ENCODE assay signal across 8 cellular contexts in genomic region chr12:752673-753400, GRCh38. TPM values are rescaled to one million over a fixed set of nuclear protein-coding genes. Genes with fewer than 3 reads are reported as not detected.
A peak's percentile ranks its signal among the peaks of the same experiment; 100 is the strongest.
DNase-seq lines count a peak whose midpoint lies in the region; ATAC-seq, FAIRE-seq and TF ChIP-seq lines count a peak whose summit lies in the region.

No MANE protein-coding gene starts in this region.

- intact Hi-C loops in natural killer cell (cut with micrococcal nuclease): loop anchor here (1.0 to 5.0 kb wide), 5 partner anchors 59 to 839 kb away; partner anchors contain the start of genes FBXL14 and RAD52

- H3K4me3 Mint-ChIP-seq in GM23338 (peak overlapping the region; percentile 91; the same call in 2 of the 3 replicates), natural killer cell (peak overlapping the region; percentile 96)
- peak overlapping the region; percentile 94 for H3K4me3 Mint-ChIP-seq in activated CD8-positive, alpha-beta memory T cell treated with anti-CD3 and anti-CD28 coated beads, Interleukin-2, amount 10 ng/mL, durations not matched to agents 7 days and 5 days

- CTCF ChIA-PET in activated CD8-positive, alpha-beta memory T cell treated with anti-CD3 and anti-CD28 coated beads, Interleukin-2, amount 10 ng/mL, durations not matched to agents 7 days and 5 days (lab: Charles Lee): interaction anchor here (0.7 to 6.4 kb wide), 17 partner anchors 11 to 196 kb away, joined by 3 to 99 read pairs (median 10); partner anchors contain the start of gene RAD52

- H3K9me2 ChIP-seq in GM23338 (ENCODE audit: insufficient read depth): no peaks in the 10 kb centered on the region

- no peaks in the 10 kb centered on the region for H3K36me3 ChIP-seq in GM23338 (ENCODE audit: insufficient read depth)
- H3K36me3 ChIP-seq in fibroblast of lung (ENCODE audit: control insufficient read depth, insufficient read depth, low read length): no peaks in the 10 kb centered on the region

- H3F3A ChIP-seq in GM23338 (replicated peaks; ENCODE audit: low read depth): no peaks in the 10 kb centered on the region

- ATAC-seq in GM23338 (peak; percentile 37), natural killer cell (peak; percentile 19 to 40 (median 35))
- ATAC-seq in activated CD8-positive, alpha-beta memory T cell treated with anti-CD3 and anti-CD28 coated beads, Interleukin-2, amount 10 ng/mL, durations not matched to agents 7 days and 5 days: peak; percentile 16

- DNase-seq in NCI-H1417 (lab: John Stamatoyannopoulos, UW): peak; percentile 59 to 94 (median 86)
- no peak for DNase-seq in NCI-H1417 treated with DMSO at 0.1 percent for 48 hours (lab: John Stamatoyannopoulos, UW)
- peak; percentile 66 for DNase-seq in GM23338 (ENCODE audit: low spot score)
- DNase-seq in LNCaP clone FGC (ENCODE audit: low read depth): no peak
- no peak for DNase-seq in activated CD8-positive, alpha-beta memory T cell treated with anti-CD3 and anti-CD28 coated beads, Interleukin-2, amount 10 ng/mL, durations not matched to agents 7 days and 5 days
- peak; percentile 42 to 48 for DNase-seq in fibroblast of lung (ENCODE audit: low read depth in 2 of 2)
- DNase-seq in natural killer cell: peak; percentile 56
- peak; percentile 76 for DNase-seq in urothelium cell line (ENCODE audit: low spot score)

- no peaks in the 10 kb centered on the region for H3K9me3 ChIP-seq in fibroblast of lung (ENCODE audit: control insufficient read depth, insufficient read depth, low read depth, low read length)

- peaks cover 41% of the 10 kb centered on the region for H3K79me2 ChIP-seq in GM23338 (replicated peaks; ENCODE audit: insufficient read depth)
- peaks cover 50% of the 10 kb centered on the region for H3K79me2 ChIP-seq in fibroblast of lung (ENCODE audit: control insufficient read depth, insufficient read depth, low read length)

- peak overlapping the region; percentile 93 for H3K4me2 ChIP-seq in GM23338
- peak overlapping the region; percentile 95 for H3K4me2 ChIP-seq in fibroblast of lung (ENCODE audit: extremely low read depth, insufficient read depth, low read length)

- H3K9me3 Mint-ChIP-seq in GM23338 (no peaks in the 10 kb centered on the region), natural killer cell (no peaks in the 10 kb centered on the region)
- no peaks in the 10 kb centered on the region for H3K9me3 Mint-ChIP-seq in activated CD8-positive, alpha-beta memory T cell treated with anti-CD3 and anti-CD28 coated beads, Interleukin-2, amount 10 ng/mL, durations not matched to agents 7 days and 5 days (ENCODE audit: low read depth)

- H3K4me3 ChIP-seq in GM23338 (peak overlapping the region; percentile 78), LNCaP clone FGC (ENCODE audit: low read depth, low read length) (peak overlapping the region; percentile 76), fibroblast of lung (replicated peaks in 1 of 4; ENCODE audit: control extremely low read depth in 1 of 4, insufficient read depth in 1 of 4, low read depth in 3 of 4, low read length in 4 of 4) (peak overlapping the region; percentile 73 to 94 (median 86))

- H2AFZ ChIP-seq in GM23338 (no peak overlapping the region), fibroblast of lung (ENCODE audit: low read length) (peak overlapping the region; percentile 49)

- H3K27me3 Mint-ChIP-seq in GM23338 (ENCODE audit: insufficient read depth, low read depth, poor library complexity) (no peaks in the 10 kb centered on the region), natural killer cell (ENCODE audit: low read depth in 2 of 2) (no peaks in the 10 kb centered on the region)
- no peaks in the 10 kb centered on the region for H3K27me3 Mint-ChIP-seq in activated CD8-positive, alpha-beta memory T cell treated with anti-CD3 and anti-CD28 coated beads, Interleukin-2, amount 10 ng/mL, durations not matched to agents 7 days and 5 days

- H3K27ac Mint-ChIP-seq in GM23338: no peak overlapping the region
- H3K27ac Mint-ChIP-seq in activated CD8-positive, alpha-beta memory T cell treated with anti-CD3 and anti-CD28 coated beads, Interleukin-2, amount 10 ng/mL, durations not matched to agents 7 days and 5 days: peak overlapping the region; percentile 93
- H3K27ac Mint-ChIP-seq in natural killer cell: peak overlapping the region in 1 of 2 donors; percentile 84

- no peak overlapping the region for H3K27ac ChIP-seq in GM23338 (ENCODE audit: low read depth)
- H3K27ac ChIP-seq in fibroblast of lung (ENCODE audit: insufficient read depth, low read length): peak overlapping the region; percentile 73

- no peak for FAIRE-seq in urothelium cell line (lab: Jason Lieb, UNC)

- peaks cover 27% of the 10 kb centered on the region for H3K4me1 ChIP-seq in GM23338 (ENCODE audit: insufficient read depth)
- H3K4me1 ChIP-seq in fibroblast of lung (ENCODE audit: control insufficient read depth, extremely low read depth, insufficient read depth, low read length): peaks cover 5% of the 10 kb centered on the region

- peak overlapping the region; percentile 84 for H3K9ac ChIP-seq in fibroblast of lung (ENCODE audit: insufficient read depth, low read length)

- H3K36me3 Mint-ChIP-seq in GM23338 (ENCODE audit: low read depth) (peaks cover 20% of the 10 kb centered on the region), natural killer cell (no peaks in the 10 kb centered on the region)
- peaks cover 34% of the 10 kb centered on the region for H3K36me3 Mint-ChIP-seq in activated CD8-positive, alpha-beta memory T cell treated with anti-CD3 and anti-CD28 coated beads, Interleukin-2, amount 10 ng/mL, durations not matched to agents 7 days and 5 days

- H4K20me1 ChIP-seq in GM23338 (replicated peaks; ENCODE audit: insufficient read depth) (peaks cover 31% of the 10 kb centered on the region), fibroblast of lung (ENCODE audit: control insufficient read depth, extremely low read depth, insufficient read depth, low read length) (peaks cover 2% of the 10 kb centered on the region)

- no peaks in the 10 kb centered on the region for H3K27me3 ChIP-seq in GM23338 (ENCODE audit: insufficient read depth)
- no peaks in the 10 kb centered on the region for H3K27me3 ChIP-seq in fibroblast of lung (ENCODE audit: control insufficient read depth, insufficient read depth, low read length)

- no peak for TF ChIP-seq CTCF in GM23338 (conservative IDR thresholded peaks at IDR 0.05; ENCODE audit: low read depth in 2 of 2)
- TF ChIP-seq CTCF in LNCaP clone FGC (IDR thresholded peaks at IDR 0.05; ENCODE audit: control insufficient read depth, extremely low read depth, insufficient read depth): no peak
- TF ChIP-seq CTCF in fibroblast of lung (conservative IDR thresholded peaks at IDR 0.05 in 1 of 2, IDR thresholded peaks at IDR 0.05 in 1 of 2; ENCODE audit: low read depth in 1 of 2, low read length in 2 of 2): no peak
- no peak for TF ChIP-seq CTCF in natural killer cell (IDR thresholded peaks at IDR 0.05)

- H3K4me1 Mint-ChIP-seq in GM23338 (peaks cover 23% of the 10 kb centered on the region), natural killer cell (peaks cover 41 to 42% of the 10 kb centered on the region in 2 donors)
- peaks cover 26% of the 10 kb centered on the region for H3K4me1 Mint-ChIP-seq in activated CD8-positive, alpha-beta memory T cell treated with anti-CD3 and anti-CD28 coated beads, Interleukin-2, amount 10 ng/mL, durations not matched to agents 7 days and 5 days

RNA-seq across cellular contexts. Expression of gene WNK1, which starts 0.5 kb away (rescaled TPM):
- total RNA-seq in GM23338 (2014; rRNA removed; shearing (Covaris generic)): 114 and 119 TPM in 2 replicates
- 74.9 and 86.8 TPM in 2 replicates for polyA plus RNA-seq in GM23338 (2016; fragmentation: Nextera tagmentation; extraction: Ambion mirVana)
- total RNA-seq in activated CD8-positive, alpha-beta memory T cell treated with anti-CD3 and anti-CD28 coated beads, Interleukin-2, amount 10 ng/mL, durations not matched to agents 7 days and 5 days: 100 to 1,000 TPM; 199 to 211 TPM
- total RNA-seq in fibroblast of lung: 67.3 and 130 TPM in 2 replicates
- 38.5 and 60.3 TPM in 2 replicates for polyA plus RNA-seq in fibroblast of lung
- polyA plus RNA-seq in fibroblast of lung (2012): 46.8 and 47.8 TPM in 2 replicates
- 132 and 258 TPM in 2 replicates for polyA minus RNA-seq in fibroblast of lung (ENCODE audit: low replicate concordance)
- total RNA-seq in natural killer cell: 100 to 1,000 TPM; 177 to 203 (median 192) TPM

Comparison
In these comparisons a context has a peak if more than half of its experiments do, and no peak if none do; other contexts are left out.
1. DNase-seq: peak in NCI-H1417 (3 of 3), GM23338 (single experiment), fibroblast of lung (2 of 2), natural killer cell (single experiment) and urothelium cell line (single experiment); none in NCI-H1417 treated with DMSO at 0.1 percent for 48 hours (single experiment), LNCaP clone FGC (single experiment) and activated CD8-positive, alpha-beta memory T cell treated with anti-CD3 and anti-CD28 coated beads, Interleukin-2, amount 10 ng/mL, durations not matched to agents 7 days and 5 days (single experiment).
2. Peak in every context shown above with its lines, with median percentiles within 50 percentile points of each other: ATAC-seq, H3K4me3 ChIP-seq and H3K4me3 Mint-ChIP-seq.